ENCODE assay signal across 8 cellular contexts in genomic region chr12:53207042-53207441, GRCh38. TPM values are rescaled to one million over a fixed set of nuclear protein-coding genes. Genes with fewer than 3 reads are reported as not detected.
DNase-seq lines count a peak whose midpoint lies in the region; ATAC-seq, FAIRE-seq and TF ChIP-seq lines count a peak whose summit lies in the region.

TSS of gene ITGB7 (minus strand) at chr12:53207251. CDS start at chr12:53200443, 6,808 bp downstream.

- 7% methylated on average over 5 of the region's 5 CpGs for WGBS in K562 (ENCODE audit: insufficient coverage, low coverage, missing lambda C conversion rate)

- intact Hi-C loops in K562 (cut with micrococcal nuclease): no loop called here

- peak; percentile 42 for FAIRE-seq in GM12892 (lab: Jason Lieb, UNC)
- no peak for FAIRE-seq in K562 (lab: Jason Lieb, UNC)
- FAIRE-seq in D721Med (lab: Jason Lieb, UNC): no peak

- BruUV-seq in K562 (replicated peaks; lab: Mats Ljungman, UMichigan): no TSS peak

- POLR2A ChIA-PET in K562 (lab: Yijun Ruan, JAX): interaction anchor here (0.6 to 1.4 kb wide), 6 partner anchors 9 to 265 kb away, joined by 3 to 4 read pairs (median 3); no protein-coding TSS in a partner anchor

- no peaks in the 10 kb centered on the region for H3K9me1 ChIP-seq in K562 (ENCODE audit: control insufficient read depth, insufficient read depth, low read length)

- peaks cover 15 to 20% of the 10 kb centered on the region in 2 experiments; a peak in 4 of 5 replicates for H3K4me1 ChIP-seq in K562 (replicated peaks in 1 of 2; ENCODE audit: control insufficient read depth in 2 of 2, insufficient read depth in 2 of 2, low read length in 2 of 2)

- H3K9me3 ChIP-seq in K562 (replicated peaks; ENCODE audit: control insufficient read depth, insufficient read depth, low read depth, low read length): no peaks in the 10 kb centered on the region

- TF ChIP-seq EP300 in K562 (IDR thresholded peaks at IDR 0.05; ENCODE audit: low read length): no peak

- TF ChIP-seq POLR2A in GM12892 (IDR thresholded peaks at IDR 0.05; ENCODE audit: low read depth, low read length): peak; percentile 99
- no peak for TF ChIP-seq POLR2A in K562 (conservative IDR thresholded peaks at IDR 0.05)

- no peak within 1 kb of the TSS for H3K4me3 ChIP-seq in K562

- in situ Hi-C loops in K562 (cut with MboI): loop anchor here (10.0 kb wide), 1 partner anchor 142 kb away; no protein-coding TSS in a partner anchor

- TF ChIP-seq CTCF in K562 (IDR thresholded peaks at IDR 0.05 in 2 of 3, conservative IDR thresholded peaks at IDR 0.05 in 1 of 3; ENCODE audit: insufficient read depth in 2 of 3, low read depth in 1 of 3, low read length in 3 of 3) (no peak), D721Med (IDR thresholded peaks at IDR 0.05; ENCODE audit: insufficient read depth, missing control alignments) (no peak)

- ATAC-seq in HG02588 (IDR thresholded peaks at IDR 0.05; ENCODE audit: unreplicated experiment) (peak; percentile 49), K562 (peak; percentile 71)

- no peaks in the 10 kb centered on the region for H3K27me3 ChIP-seq in K562 (ENCODE audit: control insufficient read depth in 2 of 2, insufficient read depth in 2 of 2, low read length in 2 of 2)

- peak within 1 kb of the TSS; percentile 53; the same call in 1 of the 2 replicates for H2AFZ ChIP-seq in K562 (ENCODE audit: low read depth, low read length)

- peak within 1 kb of the TSS in 1 of 2 experiments; percentile 40; a peak in 1 of 4 replicates for H3K9ac ChIP-seq in K562 (ENCODE audit: insufficient read depth in 1 of 2, low read depth in 2 of 2, low read length in 2 of 2)

- no peaks in the 10 kb centered on the region for H4K20me1 ChIP-seq in K562 (replicated peaks; ENCODE audit: control insufficient read depth, insufficient read depth, low read length)

- no peak within 1 kb of the TSS for H3K27ac ChIP-seq in K562 (ENCODE audit: extremely low read depth, low read depth, low read length)

- CTCF ChIA-PET in K562 (lab: Yijun Ruan, JAX; ENCODE audit: low intra/inter-chr PET ratio): no interaction called here

- TF ChIP-seq RAD21 in K562 (CRISPR knock-in tag; conservative IDR thresholded peaks at IDR 0.05 in 1 of 2, IDR thresholded peaks at IDR 0.05 in 1 of 2): no peak

- no peaks in the 10 kb centered on the region for H3K79me2 ChIP-seq in K562 (ENCODE audit: control insufficient read depth, insufficient read depth, low read length)

- H3K4me2 ChIP-seq in K562 (ENCODE audit: insufficient read depth, low read length): 0 out of 2 replicates have a peak within 1 kb of the TSS, but pooled peaks have one; percentile 27

- peak; percentile 71 for DNase-seq in GM12892 (ENCODE audit: insufficient read length)
- DNase-seq in T follicular helper cell (ENCODE audit: low read depth): peak; percentile 52
- peak; percentile 50 to 69 (median 66) for DNase-seq in K562 (ENCODE audit: extremely low read depth in 1 of 4, low spot score in 3 of 4)
- DNase-seq in stimulated activated CD8-positive, alpha-beta memory T cell treated with anti-CD3 and anti-CD28 coated beads, Interleukin-15, amount 100 ng/mL, for 48 hours (ENCODE audit: low read depth in 2 of 2): peak; percentile 62 to 72
- DNase-seq in H4 (ENCODE audit: low spot score): no peak
- no peak for DNase-seq in D721Med (ENCODE audit: insufficient read length, low spot score)
- DNase-seq in NCI-H1092 (lab: John Stamatoyannopoulos, UW): no peak

- peaks cover 11% of the 10 kb centered on the region; the same call in 2 of the 3 replicates for H3K36me3 ChIP-seq in K562 (ENCODE audit: control insufficient read depth, insufficient read depth, low read length)

TF ChIP-seq in K562, 482 proteins besides CTCF, POLR2A, EP300 and RAD21:
- TF ChIP-seq SMARCA4 (IDR thresholded peaks at IDR 0.05): no peak
- peak in 1 of 2 experiments; percentile 36; a peak in 1 of 4 replicates for TF ChIP-seq RCOR1 (IDR thresholded peaks at IDR 0.05; ENCODE audit: borderline replicate concordance in 1 of 2, low read depth in 2 of 2, low read length in 2 of 2)
- no peak for TF ChIP-seq MTF1 (CRISPR knock-in tag; IDR thresholded peaks at IDR 0.05; ENCODE audit: borderline replicate concordance)
- TF ChIP-seq RNF2 (IDR thresholded peaks at IDR 0.05): no peak
- no peak for TF ChIP-seq MAFK (IDR thresholded peaks at IDR 0.05; ENCODE audit: low read length)
- TF ChIP-seq ETV6 (IDR thresholded peaks at IDR 0.05; ENCODE audit: borderline replicate concordance in 1 of 2, low read depth in 2 of 2, low read length in 1 of 2): no peak
- TF ChIP-seq ETV6 (CRISPR knock-in tag; IDR thresholded peaks at IDR 0.05; ENCODE audit: borderline replicate concordance): no peak
- TF ChIP-seq SMC3 (conservative IDR thresholded peaks at IDR 0.05; ENCODE audit: insufficient read depth, low read depth, low read length): no peak
- no peak for TF ChIP-seq IFI16 (CRISPR knock-in tag; IDR thresholded peaks at IDR 0.05)
- peak; percentile 76; the same call in 1 of the 2 replicates for TF ChIP-seq SPI1 (IDR thresholded peaks at IDR 0.05; ENCODE audit: borderline replicate concordance, low read depth, low read length)
- no peak for TF ChIP-seq HINFP (tag; conservative IDR thresholded peaks at IDR 0.05; ENCODE audit: low read depth)
- TF ChIP-seq ZNF551 (CRISPR knock-in tag; IDR thresholded peaks at IDR 0.05): no peak
- TF ChIP-seq XRCC4 (IDR thresholded peaks at IDR 0.05; ENCODE audit: extremely low read depth, insufficient read depth, insufficient read length): no peak
- no peak for TF ChIP-seq ZNF589 (CRISPR knock-in tag; IDR thresholded peaks at IDR 0.05; ENCODE audit: low read depth)

RNA-seq across cellular contexts. Expression of gene ITGB7, which starts in this region (rescaled TPM):
- polyA plus RNA-seq in GM12892 (2012; ENCODE audit: missing spikeins): 103 TPM
- 1.7 and 4.1 TPM in 2 replicates for total RNA-seq in K562 (2011; cell fraction: chromatin; rRNA removed; ENCODE audit: low replicate concordance)
- 3.6 and 8.2 TPM in 2 replicates for total RNA-seq in K562 (2011; cell fraction: nucleolus; rRNA removed)
- total RNA-seq in K562 (2011; cell fraction: nucleoplasm; rRNA removed): 2.3 and 2.7 TPM in 2 replicates
- total RNA-seq in K562 (2014; rRNA removed) (1.3 and 1.9 TPM in 2 replicates), K562 (2014; rRNA removed; fragmentation: Illumina TruSeq; extraction: Trizol) (0.41 and 0.55 TPM in 2 replicates), K562 (2015; rRNA removed; fragmentation: Illumina TruSeq; extraction: Trizol) (0.54 and 0.64 TPM in 2 replicates), K562 (2021) (2.0 and 3.5 TPM in 2 replicates)
- polyA plus RNA-seq in K562 (2011; rRNA removed) (0.98 and 1.5 TPM in 2 replicates), K562 (2014; fragmentation: Illumina TruSeq; extraction: Trizol) (0.57 and 0.67 TPM in 2 replicates), K562 (2014; fragmentation: Nextera tagmentation; extraction: Ambion mirVana) (under 1 TPM; 0.06 to 0.10 TPM), K562 (2014; rRNA removed) (1.2 and 1.9 TPM in 2 replicates)
- polyA plus RNA-seq in K562 (2011; cell fraction: cytosol; rRNA removed): 1.2 and 2.2 TPM in 2 replicates
- 3.1 and 4.5 TPM in 2 replicates for polyA plus RNA-seq in K562 (2011; cell fraction: nucleus; rRNA removed)
- polyA plus RNA-seq in K562 (2012): 0.82 and 1.4 TPM in 2 replicates
- 1.2 and 1.3 TPM in 2 replicates for polyA minus RNA-seq in K562 (2011; rRNA and poly(A)+ RNA removed)
- 0.95 and 2.7 TPM in 2 replicates for polyA minus RNA-seq in K562 (2011; cell fraction: cytosol; rRNA and poly(A)+ RNA removed)
- 0.89 and 1.2 TPM in 2 replicates for polyA minus RNA-seq in K562 (2011; cell fraction: nucleus; rRNA and poly(A)+ RNA removed)
- 0.39 and 1.2 TPM in 2 replicates for total RNA-seq in H4 (2014; rRNA removed; shearing (Covaris generic))

Comparison
In these comparisons a context has a peak if more than half of its experiments do, and no peak if none do; other contexts are left out.
1. DNase-seq: peak in GM12892 (single experiment), T follicular helper cell (single experiment), K562 (4 of 4) and stimulated activated CD8-positive, alpha-beta memory T cell treated with anti-CD3 and anti-CD28 coated beads, Interleukin-15, amount 100 ng/mL, for 48 hours (2 of 2); none in H4 (single experiment), D721Med (single experiment) and NCI-H1092 (single experiment).